ENCODE assay signal across 11 cellular contexts in the genomic region with DNA sequence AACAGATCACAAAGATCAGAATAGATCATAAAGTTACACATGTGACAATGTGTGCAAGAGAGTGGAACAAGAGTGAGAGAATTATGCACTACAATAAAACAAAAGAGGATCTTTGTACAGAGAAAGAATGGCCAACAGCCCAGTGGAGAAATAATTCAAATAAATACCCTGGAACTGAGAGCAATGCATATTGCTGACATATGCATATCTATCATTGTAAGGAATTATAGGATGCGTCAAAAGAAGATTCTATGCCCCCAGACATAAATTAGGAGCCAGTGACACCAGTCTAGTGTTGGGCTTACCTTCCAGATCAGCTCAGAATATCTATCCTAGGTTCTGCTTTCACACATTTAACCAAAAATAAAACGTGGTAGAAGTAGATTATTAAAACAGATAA.
"Had no signal": no experiment of that assay in that cellular context is flagged by ENCODE, and none has a peak within 500 bp of the region (broad histone marks: within the 10 kb centered on the region; RNA-seq: fewer than 3 reads in every experiment).

No MANE protein-coding gene starts in this region.

- H3K36me3 ChIP-seq: HAP-1 had no signal

- H3K4me1 ChIP-seq: HAP-1 had no signal

- FAIRE-seq: H1, H54 had no signal

- H3K9ac ChIP-seq: GM23248 had no signal

- H3K27ac ChIP-seq: GM23248 had no signal

- H2AFZ ChIP-seq: GM23248, GM23338 had no signal

- H3K4me3 ChIP-seq: GM23248, GM23338, HAP-1 had no signal

- ATAC-seq: GM23338, HCT116 had no signal

- H3K9me3 ChIP-seq: HAP-1 had no signal

- DNase-seq: GM23248, GOT3, H7, H9, HCEC 1CT, HFFc6 had no signal

- H3K4me2 ChIP-seq: GM23338 had no signal
